8 cellular contexts compared by ENCODE assay signal in genomic region chr19:862529-863304, GRCh38. TPM values are rescaled to one million over a fixed set of nuclear protein-coding genes. Genes with fewer than 3 reads are reported as not detected.
DNase-seq lines count a peak whose midpoint lies in the region; ATAC-seq lines count a peak whose summit lies in the region.

No MANE protein-coding gene starts in this region.

- no peak overlapping the region for H4K8ac ChIP-seq in trophoblast cell (ENCODE audit: low read depth, low read length)

- H3K36me3 Mint-ChIP-seq in CD4-positive, CD25-positive, alpha-beta regulatory T cell: peaks cover 5% of the 10 kb centered on the region

- no peak overlapping the region for H2AFZ ChIP-seq in trophoblast cell (ENCODE audit: insufficient read depth, low read length, poor library complexity)

- no peak overlapping the region for H3K9ac ChIP-seq in trophoblast cell (ENCODE audit: low read length)

- no peaks in the 10 kb centered on the region for H3K36me3 ChIP-seq in CD4-positive, CD25-positive, alpha-beta regulatory T cell (ENCODE audit: control insufficient read depth, insufficient read depth, low read length)
- peaks cover 5 to 6% of the 10 kb centered on the region in 2 experiments for H3K36me3 ChIP-seq in trophoblast cell (ENCODE audit: control insufficient read depth in 1 of 2, insufficient read depth in 2 of 2, low read length in 2 of 2)

- H3K27ac Mint-ChIP-seq in CD4-positive, CD25-positive, alpha-beta regulatory T cell: peak overlapping the region in 2 of 3 donors; percentile 79 to 89

- no peak overlapping the region for H3K27ac ChIP-seq in CD4-positive, CD25-positive, alpha-beta regulatory T cell (ENCODE audit: insufficient read depth, low read length, poor library complexity, severe bottlenecking)
- no peak overlapping the region for H3K27ac ChIP-seq in trophoblast cell (ENCODE audit: low read depth, low read length)

- no peak overlapping the region for H4K91ac ChIP-seq in trophoblast cell (ENCODE audit: low read depth, low read length)

- peak overlapping the region; percentile 43 to 85 (median 82) for H3K4me3 Mint-ChIP-seq in CD4-positive, CD25-positive, alpha-beta regulatory T cell

- no peak overlapping the region for H3K14ac ChIP-seq in trophoblast cell (ENCODE audit: low read length)

- H3K9me3 Mint-ChIP-seq in CD4-positive, CD25-positive, alpha-beta regulatory T cell: peaks cover 0 to 1% (median 0%) of the 10 kb centered on the region in 7 donors

- no peak overlapping the region for H2BK5ac ChIP-seq in trophoblast cell (ENCODE audit: low read depth, low read length, poor library complexity)

- H4K12ac ChIP-seq in trophoblast cell (ENCODE audit: low read depth, low read length): no peak overlapping the region

- peaks cover 3 to 28% (median 12%) of the 10 kb centered on the region in 4 donors for H3K4me1 Mint-ChIP-seq in CD4-positive, CD25-positive, alpha-beta regulatory T cell

- no peak overlapping the region for H3K18ac ChIP-seq in trophoblast cell (ENCODE audit: low read length)

- peaks cover 30% of the 10 kb centered on the region for H3K4me1 ChIP-seq in CD4-positive, CD25-positive, alpha-beta regulatory T cell (ENCODE audit: control insufficient read depth, insufficient read depth, low read length, poor library complexity, severe bottlenecking)
- H3K4me1 ChIP-seq in trophoblast cell (ENCODE audit: control insufficient read depth in 1 of 2, insufficient read depth in 2 of 2, low read length in 2 of 2): peaks cover 4 to 9% of the 10 kb centered on the region in 2 experiments

- H3K4ac ChIP-seq in trophoblast cell (ENCODE audit: low read depth, low read length): no peak overlapping the region

- no peak overlapping the region for H3K23ac ChIP-seq in trophoblast cell (ENCODE audit: low read length)

- no peak overlapping the region for H2BK120ac ChIP-seq in trophoblast cell (ENCODE audit: insufficient read depth, low read length, poor library complexity)

- no peak overlapping the region for H3K4me3 ChIP-seq in CD4-positive, CD25-positive, alpha-beta regulatory T cell (ENCODE audit: low read depth, low read length)
- no peak overlapping the region for H3K4me3 ChIP-seq in trophoblast cell (ENCODE audit: low read depth, low read length)

- no peak overlapping the region for H2BK12ac ChIP-seq in trophoblast cell (ENCODE audit: low read length)

- H3K27me3 Mint-ChIP-seq in CD4-positive, CD25-positive, alpha-beta regulatory T cell: peaks cover 30% of the 10 kb centered on the region

- ATAC-seq in CD4-positive, CD25-positive, alpha-beta regulatory T cell (ENCODE audit: low read depth in 2 of 2): peak; percentile 52 to 59
- peak; percentile 40 for ATAC-seq in esophagus mucosa
- ATAC-seq in GM21737 (IDR thresholded peaks at IDR 0.05; ENCODE audit: unreplicated experiment): no peak
- no peak for ATAC-seq in GM18867 (IDR thresholded peaks at IDR 0.05; ENCODE audit: unreplicated experiment)
- ATAC-seq in HG03108 (IDR thresholded peaks at IDR 0.05; ENCODE audit: unreplicated experiment): no peak

- H3K27me3 ChIP-seq in CD4-positive, CD25-positive, alpha-beta regulatory T cell (ENCODE audit: control insufficient read depth, insufficient read depth, low read length): peaks cover 4% of the 10 kb centered on the region
- peaks cover 11% of the 10 kb centered on the region for H3K27me3 ChIP-seq in trophoblast cell (ENCODE audit: insufficient read depth, low read length)

- no peaks in the 10 kb centered on the region for H3K79me1 ChIP-seq in trophoblast cell (ENCODE audit: low read length)

- no CpG with 5 or more reads among the region's 51 CpGs for WGBS in trophoblast cell (ENCODE audit: extremely low coverage, insufficient coverage, insufficient read length)

- H3K9me3 ChIP-seq in CD4-positive, CD25-positive, alpha-beta regulatory T cell (ENCODE audit: control insufficient read depth in 2 of 2, low read length in 2 of 2): no peaks in the 10 kb centered on the region
- H3K9me3 ChIP-seq in trophoblast cell (ENCODE audit: insufficient read depth, low read depth, low read length): peaks cover 16% of the 10 kb centered on the region

- DNase-seq in CD4-positive, CD25-positive, alpha-beta regulatory T cell: peak; percentile 67 to 82 (median 80)
- peak; percentile 82 for DNase-seq in NCI-H2029 (lab: John Stamatoyannopoulos, UW)
- peak; percentile 91 for DNase-seq in activated CD8-positive, alpha-beta memory T cell treated with anti-CD3 and anti-CD28 coated beads, Interleukin-2, amount 50 U/mL, for 48 hours
- DNase-seq in trophoblast cell: peak; percentile 61 to 68

- peak overlapping the region; percentile 26 for H3K4me2 ChIP-seq in trophoblast cell (ENCODE audit: low read length)

- H2AK5ac ChIP-seq in trophoblast cell (ENCODE audit: low read length): peak overlapping the region; percentile 52

- H3K79me2 ChIP-seq in trophoblast cell (ENCODE audit: control insufficient read depth, insufficient read depth, low read length, poor library complexity): no peaks in the 10 kb centered on the region

RNA-seq across cellular contexts. Expression of gene CFD, which starts 3.3 kb away (rescaled TPM):
- total RNA-seq in CD4-positive, CD25-positive, alpha-beta regulatory T cell: 1.9 TPM
- polyA plus RNA-seq in CD4-positive, CD25-positive, alpha-beta regulatory T cell: 1 to 10 TPM; 2.0 to 6.4 (median 2.5) TPM
- 21.5 TPM for total RNA-seq in esophagus mucosa
- 0.18 and 0.39 TPM in 2 replicates for polyA plus RNA-seq in trophoblast cell (2013)

RNA-seq across cellular contexts. Expression of gene ELANE, which starts 10.6 kb away (rescaled TPM):
- total RNA-seq in CD4-positive, CD25-positive, alpha-beta regulatory T cell: not detected
- not detected for polyA plus RNA-seq in CD4-positive, CD25-positive, alpha-beta regulatory T cell
- not detected for total RNA-seq in esophagus mucosa
- polyA plus RNA-seq in trophoblast cell (2013): not detected in 2 replicates

RNA-seq across cellular contexts. Expression of gene PRTN3, which starts 21.9 kb away (rescaled TPM):
- total RNA-seq in CD4-positive, CD25-positive, alpha-beta regulatory T cell: not detected
- polyA plus RNA-seq in CD4-positive, CD25-positive, alpha-beta regulatory T cell: not detected
- not detected for total RNA-seq in esophagus mucosa
- not detected in 2 replicates for polyA plus RNA-seq in trophoblast cell (2013)

RNA-seq across cellular contexts. Expression of gene MED16, which starts 30.3 kb away (rescaled TPM):
- 71.5 TPM for total RNA-seq in CD4-positive, CD25-positive, alpha-beta regulatory T cell
- polyA plus RNA-seq in CD4-positive, CD25-positive, alpha-beta regulatory T cell: 10 to 100 TPM; 61.9 to 91.7 (median 81.4) TPM
- 43.5 TPM for total RNA-seq in esophagus mucosa
- polyA plus RNA-seq in trophoblast cell (2013): 24.8 and 25.9 TPM in 2 replicates

RNA-seq across cellular contexts. Expression of gene RNU6-9, which starts 30.6 kb away (rescaled TPM):
- not detected for total RNA-seq in CD4-positive, CD25-positive, alpha-beta regulatory T cell
- polyA plus RNA-seq in CD4-positive, CD25-positive, alpha-beta regulatory T cell: not detected
- not detected for total RNA-seq in esophagus mucosa
- polyA plus RNA-seq in trophoblast cell (2013): not detected in 2 replicates

Comparison
In these comparisons a context has a peak if more than half of its experiments do, and no peak if none do; other contexts are left out.
1. ATAC-seq: peak in CD4-positive, CD25-positive, alpha-beta regulatory T cell (2 of 2) and esophagus mucosa (single experiment); none in GM21737 (single experiment), GM18867 (single experiment) and HG03108 (single experiment).
2. Peak in every context shown above with its lines, with median percentiles within 50 percentile points of each other: DNase-seq.